16 cellular contexts compared by ENCODE assay signal in genomic region chr2:174772492-174772801, GRCh38. TPM values are rescaled to one million over a fixed set of nuclear protein-coding genes. Genes with fewer than 3 reads are reported as not detected.
DNase-seq lines count a peak whose midpoint lies in the region; TF ChIP-seq lines count a peak whose summit lies in the region.
"Had no signal": no experiment of that assay in that cellular context is flagged by ENCODE, and none has a peak within 500 bp of the region (broad histone marks: within the 10 kb centered on the region; RNA-seq: fewer than 3 reads in every experiment).

No MANE protein-coding gene starts in this region.

- no peak for DNase-seq in GM23248
- DNase-seq in glutamatergic neuron, result no peak
- DNase-seq in osteocyte (ENCODE audit: extremely low spot score, unreplicated experiment), result no peak
- no peak for DNase-seq in C1 segment of cervical spinal cord (lab: John Stamatoyannopoulos, UW)
- DNase-seq in ACHN, result no peak
- no peak for DNase-seq in ecto neural progenitor cell (ENCODE audit: low spot score)
- no peak for DNase-seq in NCI-H1105 treated with DMSO at 0.1 percent for 48 hours (lab: John Stamatoyannopoulos, UW)
- DNase-seq: activated naive CD4-positive, alpha-beta T cell treated with anti-CD3 and anti-CD28 coated beads, Interleukin-2, amount 50 U/mL, for 16 hours; left ventricle myocardium superior; NCI-H1694; NCI-H446 treated with DMSO at 0.1 percent for 48 hours; small intestine; T-helper 1 cell had no signal

- 0 out of 2 replicates have a peak, but pooled peaks cover 5% of the 10 kb centered on the region for H3F3A ChIP-seq in GM23248 (ENCODE audit: insufficient read depth)

- H3K27ac ChIP-seq in GM23248 (peak overlapping the region; percentile 61), OCI-LY3 (ENCODE audit: low read length) (no peak overlapping the region)
- H3K27ac ChIP-seq: neutrophil had no signal

- H3K4me3 ChIP-seq in GM23248 (no peak overlapping the region), OCI-LY3 (ENCODE audit: low read length) (peak overlapping the region; percentile 61)

- no peaks in the 10 kb centered on the region for H3K9me2 ChIP-seq in GM23248 (ENCODE audit: insufficient read depth)

- H3K4me1 ChIP-seq in GM23248 (ENCODE audit: insufficient read depth), result peaks cover 21% of the 10 kb centered on the region
- peaks cover 29% of the 10 kb centered on the region for H3K4me1 ChIP-seq in OCI-LY3 (ENCODE audit: low read length)

- H3K27ac Mint-ChIP-seq in glutamatergic neuron (ENCODE audit: unreplicated experiment) (peak overlapping the region; percentile 90), osteocyte (ENCODE audit: unreplicated experiment) (peak overlapping the region; percentile 92)
- H3K27ac Mint-ChIP-seq: B cell had no signal

- H3K4me1 Mint-ChIP-seq in glutamatergic neuron (ENCODE audit: low read depth, unreplicated experiment) (peaks cover 30% of the 10 kb centered on the region), osteocyte (ENCODE audit: unreplicated experiment) (peaks cover 49% of the 10 kb centered on the region)

- H3K9ac ChIP-seq in GM23248, result peak overlapping the region; percentile 56
- H3K9ac ChIP-seq in OCI-LY3 (ENCODE audit: low read length), result peak overlapping the region; percentile 47; the same call in 1 of the 2 replicates

- H3K9me3 ChIP-seq in GM23248 (ENCODE audit: low read depth) (no peaks in the 10 kb centered on the region), OCI-LY3 (ENCODE audit: insufficient read depth, low read length) (no peaks in the 10 kb centered on the region)
- H3K9me3 ChIP-seq: neutrophil had no signal

- H3K79me2 ChIP-seq in GM23248 (ENCODE audit: insufficient read depth) (no peaks in the 10 kb centered on the region), OCI-LY3 (ENCODE audit: low read length) (no peaks in the 10 kb centered on the region)

- WGBS in GM23248 (ENCODE audit: low coverage in 1 of 2, low lambda C conversion rate in 2 of 2, missing lambda C conversion rate in 2 of 2), 2 experiments, result 65 to 72% methylated on average over 5 of the region's 5 CpGs

- peaks cover 2% of the 10 kb centered on the region for H3K27me3 Mint-ChIP-seq in glutamatergic neuron (ENCODE audit: unreplicated experiment)
- H3K27me3 Mint-ChIP-seq in osteocyte (ENCODE audit: unreplicated experiment), result no peaks in the 10 kb centered on the region

- H3K36me3 Mint-ChIP-seq in glutamatergic neuron (ENCODE audit: unreplicated experiment) (no peaks in the 10 kb centered on the region), osteocyte (ENCODE audit: unreplicated experiment) (no peaks in the 10 kb centered on the region)

- H3K4me2 ChIP-seq in GM23248 (ENCODE audit: unreplicated experiment) (peak overlapping the region; percentile 20), OCI-LY3 (ENCODE audit: low read length) (peak overlapping the region; percentile 89)

- H3K27me3 ChIP-seq in GM23248 (replicated peaks; ENCODE audit: insufficient read depth) (no peaks in the 10 kb centered on the region), OCI-LY3 (ENCODE audit: low read depth, low read length) (no peaks in the 10 kb centered on the region)

- no peaks in the 10 kb centered on the region for H3K36me3 ChIP-seq in GM23248 (ENCODE audit: low read depth)
- no peaks in the 10 kb centered on the region for H3K36me3 ChIP-seq in OCI-LY3 (replicated peaks; ENCODE audit: low read depth, low read length)
- H3K36me3 ChIP-seq: neutrophil had no signal

- H3K4me3 Mint-ChIP-seq in glutamatergic neuron (ENCODE audit: unreplicated experiment), result peak overlapping the region; percentile 8
- H3K4me3 Mint-ChIP-seq in osteocyte (ENCODE audit: unreplicated experiment), result no peak overlapping the region
- H3K4me3 Mint-ChIP-seq: B cell had no signal

- H2AFZ ChIP-seq in GM23248, result peak overlapping the region; percentile 68
- H2AFZ ChIP-seq in OCI-LY3 (ENCODE audit: low read depth, low read length), result peak overlapping the region; percentile 99

- TF ChIP-seq CTCF in OCI-LY3 (IDR thresholded peaks at IDR 0.05; ENCODE audit: low read depth, low read length) (no peak), glutamatergic neuron (IDR thresholded peaks at IDR 0.05; ENCODE audit: partially characterized antibody, unreplicated experiment) (no peak), osteocyte (IDR thresholded peaks at IDR 0.05) (no peak)

- no peaks in the 10 kb centered on the region for H4K20me1 ChIP-seq in GM23248 (ENCODE audit: insufficient read depth)
- H4K20me1 ChIP-seq in OCI-LY3 (ENCODE audit: insufficient read depth, low read length), result no peaks in the 10 kb centered on the region

- in situ Hi-C loops in GM23248 (cut with MboI) (loop anchor here (5.0 kb wide), 1 partner anchor 215 kb away; no protein-coding TSS in a partner anchor), ACHN (cut with HindIII; ENCODE audit: low pct_ligation_motif_present, low pct_unique_long_range_greater_than_20kb, low sequenced_read_pairs) (loop anchor here (10.0 kb wide), 1 partner anchor 212 kb away; no protein-coding TSS in a partner anchor)

- H3K9me3 Mint-ChIP-seq in glutamatergic neuron (ENCODE audit: unreplicated experiment) (peaks cover 10% of the 10 kb centered on the region), osteocyte (ENCODE audit: unreplicated experiment) (no peaks in the 10 kb centered on the region)

RNA-seq across cellular contexts. Expression of gene CHRNA1, which starts 8.2 kb away (rescaled TPM):
- not detected in 2 replicates for total RNA-seq in GM23248 (2014; rRNA removed; shearing (Covaris generic))
- 0.16 and 0.27 TPM in 2 replicates for polyA plus RNA-seq in GM23248 (2016; fragmentation: Nextera tagmentation; extraction: Ambion mirVana)
- total RNA-seq in glutamatergic neuron (ENCODE audit: unreplicated experiment) (161 TPM), osteocyte (0.24 and 0.57 TPM in 2 replicates)
- total RNA-seq: left ventricle myocardium superior had no signal

Comparison
In these comparisons a context has a peak if more than half of its experiments do, and no peak if none do; other contexts are left out.
1. RNA of gene CHRNA1, which starts 8.2 kb away (total RNA-seq): 161 TPM in glutamatergic neuron (single experiment); 0.24 to 0.57 TPM in osteocyte and not detected in GM23248; every median in the first group is over 100 times any median in the second.